5 cellular contexts compared by ENCODE assay signal in genomic region chr16:87990254-87990653, GRCh38. TPM values are rescaled to one million over a fixed set of nuclear protein-coding genes. Genes with fewer than 3 reads are reported as not detected.
"Had no signal": no experiment of that assay in that cellular context is flagged by ENCODE, and none has a peak within 500 bp of the region (broad histone marks: within the 10 kb centered on the region; RNA-seq: fewer than 3 reads in every experiment).

No MANE protein-coding gene starts in this region.

RNA-seq across cellular contexts. Expression of gene CA5A, which starts 53.9 kb away (rescaled TPM):
- total RNA-seq: GM23248, H4, H7, HFFc6, HT1080 had no signal
